8 cellular contexts compared by ENCODE assay signal in the genomic region with DNA sequence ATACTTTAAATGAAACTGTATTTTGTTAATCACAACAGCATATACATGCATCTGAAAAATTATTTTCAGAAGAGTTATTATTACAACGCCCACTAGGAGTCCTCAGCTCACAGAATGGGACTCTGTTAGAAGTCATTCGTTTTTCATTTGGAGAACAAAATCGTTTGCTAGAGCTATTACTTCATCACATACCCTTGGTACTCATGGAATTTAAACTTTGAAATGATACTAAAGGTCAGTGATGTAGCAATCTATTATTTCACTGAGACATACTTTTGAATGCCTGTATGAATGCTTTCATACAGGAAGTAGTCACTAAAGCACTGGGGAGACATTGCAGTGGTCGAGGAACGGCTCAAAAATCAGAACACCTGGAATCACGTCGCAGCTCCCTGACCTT.
DNase-seq lines count a peak whose midpoint lies in the region; ATAC-seq and TF ChIP-seq lines count a peak whose summit lies in the region.

No MANE protein-coding gene starts in this region.

- no peak overlapping the region for H3K9ac ChIP-seq in Karpas-422 (ENCODE audit: low read length)

- in situ Hi-C loops in ACHN (cut with HindIII; ENCODE audit: low pct_ligation_motif_present, low pct_unique_long_range_greater_than_20kb, low sequenced_read_pairs), result no loop called here

- DNase-seq in ACHN (peak; percentile 17), Karpas-422 (peak; percentile 72), ascending aorta (ENCODE audit: low spot score in 2 of 2) (no peak), left kidney (ENCODE audit: low read depth, low spot score) (peak; percentile 9), middle frontal gyrus (ENCODE audit: extremely low spot score, low spot score) (no peak)

- peak; percentile 45 for TF ChIP-seq CTCF in GM12873 (IDR thresholded peaks at IDR 0.05; ENCODE audit: insufficient read depth, low read depth, low read length, missing control alignments)
- TF ChIP-seq CTCF in ascending aorta (IDR thresholded peaks at IDR 0.05), result peak in 2 of 3 experiments; percentile 40 to 50

- no peaks in the 10 kb centered on the region for H4K20me1 ChIP-seq in Karpas-422 (ENCODE audit: insufficient read depth, low read depth, low read length)

- no peak for ATAC-seq in HG02678 (IDR thresholded peaks at IDR 0.05; ENCODE audit: unreplicated experiment)
- ATAC-seq in GM21528 (IDR thresholded peaks at IDR 0.05; ENCODE audit: low FRiP score, unreplicated experiment), result no peak

- no peaks in the 10 kb centered on the region for H3K27me3 ChIP-seq in Karpas-422 (ENCODE audit: low read length)
- H3K27me3 ChIP-seq in ascending aorta, result no peaks in the 10 kb centered on the region

- H3K4me1 ChIP-seq in Karpas-422 (ENCODE audit: low read length), result peaks cover 5% of the 10 kb centered on the region; the same call in 1 of the 2 replicates
- H3K4me1 ChIP-seq in ascending aorta, result peaks cover 0 to 20% of the 10 kb centered on the region in 2 donors

- H2AFZ ChIP-seq in Karpas-422 (ENCODE audit: low read length), result no peak overlapping the region

- H3K36me3 ChIP-seq in Karpas-422 (ENCODE audit: insufficient read depth, low read length), result peaks cover 33% of the 10 kb centered on the region; the same call in 1 of the 2 replicates
- H3K36me3 ChIP-seq in ascending aorta, result peaks cover 9 to 34% of the 10 kb centered on the region in 2 donors

- no peaks in the 10 kb centered on the region for H3K79me2 ChIP-seq in Karpas-422 (ENCODE audit: low read length)

- H3K27ac ChIP-seq in Karpas-422 (ENCODE audit: low read length) (no peak overlapping the region), ascending aorta (peak overlapping the region in 1 of 2 donors; percentile 11)

- H3K9me3 ChIP-seq in Karpas-422 (ENCODE audit: low read length) (no peaks in the 10 kb centered on the region), ascending aorta (no peaks in the 10 kb centered on the region)

- no peaks in the 10 kb centered on the region for H3K9me2 ChIP-seq in Karpas-422 (replicated peaks; ENCODE audit: insufficient read depth, low read length)

- intact Hi-C loops in ascending aorta (cut with DNase I), result no loop called here

- H3K4me3 ChIP-seq in Karpas-422 (ENCODE audit: low read length) (no peak overlapping the region), ascending aorta (no peak overlapping the region)

- H3K4me2 ChIP-seq in Karpas-422 (ENCODE audit: low read depth, low read length, poor library complexity, severe bottlenecking), result no peak overlapping the region

Comparison
In these comparisons a context has a peak if more than half of its experiments do, and no peak if none do; other contexts are left out.
1. DNase-seq: peak in ACHN (single experiment), Karpas-422 (single experiment) and left kidney (single experiment); none in ascending aorta (0 of 2) and middle frontal gyrus (single experiment).